Comparison of ENCODE assay signal across 9 cellular contexts in the genomic region with DNA sequence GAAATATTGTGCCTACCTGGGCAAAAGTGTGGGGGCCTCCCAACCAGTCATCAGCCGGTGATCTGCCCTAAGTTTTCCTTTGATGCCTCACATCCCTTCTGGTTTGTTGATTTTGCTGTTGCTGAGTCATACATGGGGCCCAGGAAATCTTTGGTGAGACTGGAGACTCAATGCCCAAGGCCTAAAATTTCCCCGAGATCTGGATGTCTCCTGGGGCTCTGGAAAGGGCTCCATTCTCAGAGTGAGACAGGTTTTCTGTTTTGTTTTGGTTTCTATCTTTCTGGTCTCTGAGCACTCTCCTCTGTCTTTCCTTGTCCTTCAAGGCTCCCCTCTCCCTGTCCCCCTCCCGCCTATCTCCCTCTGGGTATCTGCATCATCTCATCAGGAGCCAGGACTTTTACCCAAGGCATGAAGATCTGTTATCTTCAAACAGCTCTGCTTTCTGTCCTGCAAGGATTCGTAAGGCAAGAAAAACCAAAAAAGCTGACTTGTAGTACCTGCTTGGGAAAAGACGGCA.
DNase-seq lines count a peak whose midpoint lies in the region; ATAC-seq and TF ChIP-seq lines count a peak whose summit lies in the region.
"Had no signal": no experiment of that assay in that cellular context is flagged by ENCODE, and none has a peak within 500 bp of the region (broad histone marks: within the 10 kb centered on the region; RNA-seq: fewer than 3 reads in every experiment).

No MANE protein-coding gene starts in this region.

- no peak overlapping the region for H3K9ac ChIP-seq in SK-N-MC (ENCODE audit: insufficient read length)

- H3K9me3 ChIP-seq in SK-N-MC (ENCODE audit: low read depth, low read length) (no peaks in the 10 kb centered on the region), left ventricle myocardium inferior (replicated peaks) (peaks cover 16% of the 10 kb centered on the region)

- peaks cover 7% of the 10 kb centered on the region for H3K9me3 Mint-ChIP-seq in activated CD4-positive, alpha-beta T cell treated with anti-CD3 and anti-CD28 coated beads, Interleukin-2, amount 10 ng/mL, durations not matched to agents 7 days and 5 days
- no peaks in the 10 kb centered on the region for H3K9me3 Mint-ChIP-seq in stimulated activated effector memory CD8-positive, alpha-beta T cell treated with anti-CD3 and anti-CD28 coated beads, Interleukin-12 subunit alpha, Interleukin-12 subunit beta, amount 100 ng/mL, for 72 hours
- peaks cover 4 to 15% of the 10 kb centered on the region in 2 donors for H3K9me3 Mint-ChIP-seq in stimulated activated naive CD8-positive, alpha-beta T cell treated with anti-CD3 and anti-CD28 coated beads, Interleukin-15, amount 100 ng/mL, for 72 hours

- no peaks in the 10 kb centered on the region for H3K36me3 ChIP-seq in SK-N-MC (ENCODE audit: insufficient read depth, low read length)
- H3K36me3 ChIP-seq in left ventricle myocardium inferior: no peaks in the 10 kb centered on the region

- intact Hi-C loops in left ventricle myocardium inferior (cut with micrococcal nuclease): no loop called here

- TF ChIP-seq CTCF in fibroblast of villous mesenchyme (IDR thresholded peaks at IDR 0.05; ENCODE audit: insufficient read depth, low read depth, low read length) (no peak), left ventricle myocardium inferior (IDR thresholded peaks at IDR 0.05; ENCODE audit: borderline replicate concordance) (no peak)

- H3K4me3 ChIP-seq in SK-N-MC: 0 out of 2 replicates have a peak overlapping the region, but pooled peaks have one; percentile 23
- H3K4me3 ChIP-seq in fibroblast of villous mesenchyme (ENCODE audit: low read depth, low read length): no peak overlapping the region
- H3K4me3 ChIP-seq in left ventricle myocardium inferior: no peak overlapping the region

- peaks cover 7% of the 10 kb centered on the region for H3K27me3 Mint-ChIP-seq in activated CD4-positive, alpha-beta T cell treated with anti-CD3 and anti-CD28 coated beads, Interleukin-2, amount 10 ng/mL, durations not matched to agents 7 days and 5 days
- H3K27me3 Mint-ChIP-seq in stimulated activated naive CD8-positive, alpha-beta T cell treated with anti-CD3 and anti-CD28 coated beads, Interleukin-15, amount 100 ng/mL, for 72 hours: no peaks in the 10 kb centered on the region

- no peaks in the 10 kb centered on the region for H3K36me3 Mint-ChIP-seq in activated CD4-positive, alpha-beta T cell treated with anti-CD3 and anti-CD28 coated beads, Interleukin-2, amount 10 ng/mL, durations not matched to agents 7 days and 5 days (ENCODE audit: low read depth)
- H3K36me3 Mint-ChIP-seq in stimulated activated effector memory CD8-positive, alpha-beta T cell treated with anti-CD3 and anti-CD28 coated beads, Interleukin-12 subunit alpha, Interleukin-12 subunit beta, amount 100 ng/mL, for 72 hours: no peaks in the 10 kb centered on the region

- H3K4me1 Mint-ChIP-seq in activated CD4-positive, alpha-beta T cell treated with anti-CD3 and anti-CD28 coated beads, Interleukin-2, amount 10 ng/mL, durations not matched to agents 7 days and 5 days: peaks cover 17% of the 10 kb centered on the region
- H3K4me1 Mint-ChIP-seq in stimulated activated effector memory CD8-positive, alpha-beta T cell treated with anti-CD3 and anti-CD28 coated beads, Interleukin-12 subunit alpha, Interleukin-12 subunit beta, amount 100 ng/mL, for 72 hours: peaks cover 16% of the 10 kb centered on the region
- peaks cover 32% of the 10 kb centered on the region for H3K4me1 Mint-ChIP-seq in stimulated activated naive CD8-positive, alpha-beta T cell treated with anti-CD3 and anti-CD28 coated beads, Interleukin-15, amount 100 ng/mL, for 72 hours

- H3K27ac Mint-ChIP-seq in activated CD4-positive, alpha-beta T cell treated with anti-CD3 and anti-CD28 coated beads, Interleukin-2, amount 10 ng/mL, durations not matched to agents 7 days and 5 days: peak overlapping the region; percentile 27
- H3K27ac Mint-ChIP-seq in stimulated activated effector memory CD8-positive, alpha-beta T cell treated with anti-CD3 and anti-CD28 coated beads, Interleukin-12 subunit alpha, Interleukin-12 subunit beta, amount 100 ng/mL, for 72 hours: peak overlapping the region; percentile 63
- peak overlapping the region in 1 of 2 donors; percentile 56 for H3K27ac Mint-ChIP-seq in stimulated activated naive CD8-positive, alpha-beta T cell treated with anti-CD3 and anti-CD28 coated beads, Interleukin-15, amount 100 ng/mL, for 72 hours

- no peak overlapping the region for H3K4me3 Mint-ChIP-seq in activated CD4-positive, alpha-beta T cell treated with anti-CD3 and anti-CD28 coated beads, Interleukin-2, amount 10 ng/mL, durations not matched to agents 7 days and 5 days
- no peak overlapping the region for H3K4me3 Mint-ChIP-seq in stimulated activated effector memory CD8-positive, alpha-beta T cell treated with anti-CD3 and anti-CD28 coated beads, Interleukin-12 subunit alpha, Interleukin-12 subunit beta, amount 100 ng/mL, for 72 hours
- no peak overlapping the region for H3K4me3 Mint-ChIP-seq in stimulated activated naive CD8-positive, alpha-beta T cell treated with anti-CD3 and anti-CD28 coated beads, Interleukin-15, amount 100 ng/mL, for 72 hours

- no peak for ATAC-seq in stimulated activated effector memory CD8-positive, alpha-beta T cell treated with anti-CD3 and anti-CD28 coated beads, Interleukin-12 subunit alpha, Interleukin-12 subunit beta, amount 100 ng/mL, for 72 hours
- ATAC-seq in stimulated activated naive CD8-positive, alpha-beta T cell treated with anti-CD3 and anti-CD28 coated beads, Interleukin-15, amount 100 ng/mL, for 72 hours: no peak
- ATAC-seq: left lobe of liver had no signal

- H3K27ac ChIP-seq in SK-N-MC: peak overlapping the region; percentile 49; the same call in 1 of the 2 replicates
- H3K27ac ChIP-seq in left ventricle myocardium inferior (replicated peaks): no peak overlapping the region

- no peak for DNase-seq in activated CD4-positive, alpha-beta T cell treated with anti-CD3 and anti-CD28 coated beads, Interleukin-2, amount 10 ng/mL, durations not matched to agents 7 days and 5 days
- no peak for DNase-seq in activated CD4-positive, alpha-beta T cell treated with anti-CD3 and anti-CD28 coated beads, Interleukin-2, amount 50 U/mL, for 1 hour
- DNase-seq in SK-N-MC (ENCODE audit: low read depth, low spot score) (no peak), fibroblast of villous mesenchyme (ENCODE audit: low read depth) (peak; percentile 65), NCI-H1048 (lab: John Stamatoyannopoulos, UW) (no peak), left ventricle myocardium inferior (no peak)
- DNase-seq in stimulated activated effector memory CD8-positive, alpha-beta T cell treated with anti-CD3 and anti-CD28 coated beads, Interleukin-12 subunit alpha, Interleukin-12 subunit beta, amount 100 ng/mL, for 72 hours (ENCODE audit: low spot score in 2 of 2): no peak
- DNase-seq in stimulated activated naive CD8-positive, alpha-beta T cell treated with anti-CD3 and anti-CD28 coated beads, Interleukin-15, amount 100 ng/mL, for 72 hours: no peak

- H3K4me1 ChIP-seq in left ventricle myocardium inferior: peaks cover 5% of the 10 kb centered on the region

- no peaks in the 10 kb centered on the region for H3K27me3 ChIP-seq in left ventricle myocardium inferior (ENCODE audit: low read depth)

- POLR2A ChIA-PET in activated CD4-positive, alpha-beta T cell treated with anti-CD3 and anti-CD28 coated beads, Interleukin-2, amount 10 ng/mL, durations not matched to agents 7 days and 5 days (lab: Charles Lee): interaction anchor here (0.6 kb wide), 1 partner anchor 47 kb away, joined by 3 read pairs; no protein-coding TSS in a partner anchor

- CTCF ChIA-PET in activated CD4-positive, alpha-beta T cell treated with anti-CD3 and anti-CD28 coated beads, Interleukin-2, amount 10 ng/mL, durations not matched to agents 7 days and 5 days (lab: Charles Lee): interaction anchor here (2.0 kb wide), 1 partner anchor 15 kb away, joined by 6 read pairs; no protein-coding TSS in a partner anchor
